ENCODE assay signal across 16 cellular contexts in genomic region chr10:31730776-31731175, GRCh38.
DNase-seq lines count a peak whose midpoint lies in the region; TF ChIP-seq lines count a peak whose summit lies in the region.
"Had no signal": no experiment of that assay in that cellular context is flagged by ENCODE, and none has a peak within 500 bp of the region (broad histone marks: within the 10 kb centered on the region; RNA-seq: fewer than 3 reads in every experiment).

No MANE protein-coding gene starts in this region.

- H3K4me3 ChIP-seq in GM12865 (ENCODE audit: low read depth, low read length): no peak overlapping the region
- no peak overlapping the region for H3K4me3 ChIP-seq in HEK293 (ENCODE audit: low read depth, low read length)
- no peak overlapping the region for H3K4me3 ChIP-seq in ovary
- H3K4me3 ChIP-seq: GM23248 had no signal

- no peaks in the 10 kb centered on the region for H3K4me1 ChIP-seq in HEK293 (ENCODE audit: control insufficient read depth, insufficient read depth, low read length)
- no peaks in the 10 kb centered on the region for H3K4me1 ChIP-seq in ovary (ENCODE audit: insufficient read depth)

- DNase-seq in GM12865 (ENCODE audit: low read depth) (peak; percentile 58), myocyte (ENCODE audit: low read depth) (peak; percentile 30), NAMALWA (ENCODE audit: low spot score) (no peak), ovary (no peak), NCI-H1105 (lab: John Stamatoyannopoulos, UW) (no peak)
- DNase-seq: C1 segment of cervical spinal cord; Calu3; CD4-positive, alpha-beta memory T cell; COR-L47; DMS79; EL; GDM1; GM23248; H7; HCEC 1CT had no signal

- CTCF ChIA-PET in HEK293 (lab: Yijun Ruan, JAX): interaction anchor here (1.1 kb wide), 1 partner anchor 9 kb away, joined by 3 read pairs; no protein-coding TSS in a partner anchor

- TF ChIP-seq CTCF in GM12865 (IDR thresholded peaks at IDR 0.05; ENCODE audit: insufficient read depth, low read depth, low read length, missing control alignments) (no peak), HEK293 (tag by site-specific recombination; IDR thresholded peaks at IDR 0.05) (no peak), ovary (IDR thresholded peaks at IDR 0.05) (no peak)

- POLR2A ChIA-PET in HEK293 (lab: Yijun Ruan, JAX): no interaction called here

- TF ChIP-seq POLR2A in ovary (IDR thresholded peaks at IDR 0.05): no peak

- TF ChIP-seq EP300 in ovary (IDR thresholded peaks at IDR 0.05): no peak

- H3K36me3 ChIP-seq in HEK293 (ENCODE audit: control insufficient read depth in 2 of 2, insufficient read depth in 1 of 2, low read length in 2 of 2): no peaks in the 10 kb centered on the region
- no peaks in the 10 kb centered on the region for H3K36me3 ChIP-seq in ovary

- H3K27ac ChIP-seq in HEK293 (ENCODE audit: extremely low read depth, low read depth, low read length) (no peak overlapping the region), ovary (no peak overlapping the region)
- H3K27ac ChIP-seq: GM23248 had no signal

- intact Hi-C loops in ovary (cut with DNase I): no loop called here

- H3K9me3 ChIP-seq in HEK293 (ENCODE audit: control insufficient read depth, insufficient read depth, low read depth, low read length) (no peaks in the 10 kb centered on the region), ovary (no peaks in the 10 kb centered on the region)

- WGBS in ovary, 3 donors: 84 to 91% (median 90%) methylated on average over 3 of the region's 3 CpGs

- H3K27me3 ChIP-seq in ovary: no peaks in the 10 kb centered on the region

TF ChIP-seq in HEK293, 187 proteins besides CTCF, POLR2A, EP300 and RAD21:
- no peak for TF ChIP-seq KLF1 (tag by site-specific recombination; IDR thresholded peaks at IDR 0.05)
- 0 out of 2 replicates have a peak, but pooled peaks have one; percentile 11 for TF ChIP-seq SCRT2 (tag by site-specific recombination; IDR thresholded peaks at IDR 0.05)

Comparison
In these comparisons a context has a peak if more than half of its experiments do, and no peak if none do; other contexts are left out.
1. DNase-seq: peak in GM12865 (single experiment) and myocyte (single experiment); none in NAMALWA (single experiment), ovary (0 of 5) and NCI-H1105 (single experiment).